24 cellular contexts compared by ENCODE assay signal in the genomic region with DNA sequence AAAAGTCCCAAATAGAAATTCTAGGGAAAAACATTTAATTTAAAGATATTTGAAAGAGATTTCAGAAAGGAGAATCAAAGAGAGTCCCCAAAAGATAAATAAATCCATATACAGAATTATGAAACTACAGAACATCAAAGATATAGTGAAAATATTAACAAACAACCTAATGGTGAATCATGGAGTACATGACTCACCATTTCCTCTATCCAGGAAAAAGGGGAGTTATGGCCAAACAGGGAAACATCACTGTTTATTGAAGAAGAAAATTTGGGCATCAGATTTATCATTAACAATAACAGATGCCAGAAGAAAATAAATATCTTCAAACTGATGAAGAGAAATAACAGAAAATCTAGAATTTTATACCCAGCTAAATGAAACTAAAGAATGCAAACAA.
"Had no signal": no experiment of that assay in that cellular context is flagged by ENCODE, and none has a peak within 500 bp of the region (broad histone marks: within the 10 kb centered on the region; RNA-seq: fewer than 3 reads in every experiment).

No MANE protein-coding gene starts in this region.

- FAIRE-seq: colon, keratinocyte had no signal

- H3K4me2 ChIP-seq: hepatocyte had no signal

- ATAC-seq: activated naive CD4-positive, alpha-beta T cell treated with anti-CD3 and anti-CD28 coated beads, Interleukin-2, amount 50 U/mL, for 72 hours; activated T-cell treated with anti-CD3 and anti-CD28 coated beads, Interleukin-2, amount 50 U/mL, for 72 hours; gastroesophageal sphincter; left colon; naive thymus-derived CD8-positive, alpha-beta T cell; psoas muscle had no signal

- H3K79me2 ChIP-seq: hepatocyte, parathyroid adenoma had no signal

- H3K9ac ChIP-seq: parathyroid adenoma had no signal

- H2AFZ ChIP-seq: hepatocyte, parathyroid adenoma had no signal

- DNase-seq: activated B cell treated with CpG ODN at 0.5 μM for 24 hours; activated CD4-positive, alpha-beta T cell treated with anti-CD3 and anti-CD28 coated beads, Interleukin-2, amount 50 U/mL, for 1 hour; activated naive CD4-positive, alpha-beta T cell; activated T-cell treated with anti-CD3 and anti-CD28 coated beads for 4 hours; activated T-cell treated with anti-CD3 and anti-CD28 coated beads, Interleukin-2, amount 50 U/mL, for 72 hours; anterior cingulate cortex; dermis blood vessel endothelial cell; effector CD4-positive, alpha-beta T cell; left colon; naive thymus-derived CD8-positive, alpha-beta T cell; nucleus accumbens; psoas muscle; spleen; stimulated activated naive CD4-positive, alpha-beta T cell; T-helper 2 cell; tibial artery had no signal

- H3K4me3 ChIP-seq: gastroesophageal sphincter, hepatocyte, psoas muscle, right atrium auricular region, spleen, suprapubic skin, tibial artery had no signal

- H3K4me1 ChIP-seq: gastroesophageal sphincter, psoas muscle, right atrium auricular region, spleen, suprapubic skin, tibial artery had no signal

- H3K36me3 ChIP-seq: gastroesophageal sphincter, right atrium auricular region, spleen, suprapubic skin, tibial artery had no signal

- H3K27ac ChIP-seq: gastroesophageal sphincter, hepatocyte, parathyroid adenoma, psoas muscle, right atrium auricular region, spleen, suprapubic skin, tibial artery had no signal

- H3K27me3 ChIP-seq: gastroesophageal sphincter, hepatocyte, right atrium auricular region, spleen, suprapubic skin, tibial artery had no signal
